13 cellular contexts compared by ENCODE assay signal in genomic region chr10:124672181-124672638, GRCh38.
A peak's percentile ranks its signal among the peaks of the same experiment; 100 is the strongest.
DNase-seq lines count a peak whose midpoint lies in the region; ATAC-seq and TF ChIP-seq lines count a peak whose summit lies in the region.
"Had no signal": no experiment of that assay in that cellular context is flagged by ENCODE, and none has a peak within 500 bp of the region (broad histone marks: within the 10 kb centered on the region; RNA-seq: fewer than 3 reads in every experiment).

No MANE protein-coding gene starts in this region.

- peaks cover 76% of the 10 kb centered on the region for H3K4me1 Mint-ChIP-seq in activated naive CD8-positive, alpha-beta T cell (ENCODE audit: low read depth)
- peaks cover 66% of the 10 kb centered on the region for H3K4me1 Mint-ChIP-seq in activated naive CD8-positive, alpha-beta T cell treated with anti-CD3 and anti-CD28 coated beads for 36 hours
- H3K4me1 Mint-ChIP-seq in naive thymus-derived CD4-positive, alpha-beta T cell: peaks cover 43 to 98% (median 89%) of the 10 kb centered on the region in 7 donors

- POLR2A ChIA-PET in naive thymus-derived CD4-positive, alpha-beta T cell (lab: Charles Lee): interaction anchor here (1.0 to 7.8 kb wide), 10 partner anchors 9 to 69 kb away, joined by 3 to 74 read pairs (median 6); no protein-coding TSS in a partner anchor

- H3K4me3 ChIP-seq in naive thymus-derived CD4-positive, alpha-beta T cell (ENCODE audit: low read length): no peak overlapping the region
- no peak overlapping the region for H3K4me3 ChIP-seq in tibial nerve
- H3K4me3 ChIP-seq: left lung, thoracic aorta had no signal

- H3K9me3 ChIP-seq in naive thymus-derived CD4-positive, alpha-beta T cell (ENCODE audit: control insufficient read depth in 2 of 3, low read length in 3 of 3): no peaks in the 10 kb centered on the region
- no peaks in the 10 kb centered on the region for H3K9me3 ChIP-seq in tibial nerve
- H3K9me3 ChIP-seq: left lung, thoracic aorta had no signal

- WGBS in tibial nerve, 2 donors: 43 to 59% methylated on average over 10 to 16 of the region's 16 CpGs

- H3K27me3 ChIP-seq in naive thymus-derived CD4-positive, alpha-beta T cell (ENCODE audit: control insufficient read depth in 2 of 2, insufficient read depth in 2 of 2, low read length in 2 of 2): no peaks in the 10 kb centered on the region
- no peaks in the 10 kb centered on the region for H3K27me3 ChIP-seq in tibial nerve
- H3K27me3 ChIP-seq: left lung had no signal

- CTCF ChIA-PET in naive thymus-derived CD4-positive, alpha-beta T cell (lab: Charles Lee): interaction anchor here (1.3 to 3.4 kb wide), 6 partner anchors 10 to 69 kb away, joined by 4 to 25 read pairs (median 6); no protein-coding TSS in a partner anchor

- no peaks in the 10 kb centered on the region for H3K27me3 Mint-ChIP-seq in activated naive CD8-positive, alpha-beta T cell
- H3K27me3 Mint-ChIP-seq in activated naive CD8-positive, alpha-beta T cell treated with anti-CD3 and anti-CD28 coated beads for 36 hours: no peaks in the 10 kb centered on the region
- no peaks in the 10 kb centered on the region for H3K27me3 Mint-ChIP-seq in naive thymus-derived CD4-positive, alpha-beta T cell
- H3K27me3 Mint-ChIP-seq: activated naive CD8-positive, alpha-beta T cell treated with anti-CD3 and anti-CD28 coated beads, Interleukin-2, amount 50 U/mL, for 24 hours had no signal

- TF ChIP-seq POLR2A in tibial nerve (IDR thresholded peaks at IDR 0.05): no peak

- H3K27ac Mint-ChIP-seq in activated naive CD8-positive, alpha-beta T cell: peak overlapping the region; percentile 34
- no peak overlapping the region for H3K27ac Mint-ChIP-seq in activated naive CD8-positive, alpha-beta T cell treated with anti-CD3 and anti-CD28 coated beads for 36 hours
- peak overlapping the region in 6 of 9 donors; percentile 78 to 93 (median 90) for H3K27ac Mint-ChIP-seq in naive thymus-derived CD4-positive, alpha-beta T cell
- H3K27ac Mint-ChIP-seq: activated naive CD8-positive, alpha-beta T cell treated with anti-CD3 and anti-CD28 coated beads, Interleukin-2, amount 50 U/mL, for 24 hours had no signal

- no peak overlapping the region for H3K27ac ChIP-seq in naive thymus-derived CD4-positive, alpha-beta T cell (ENCODE audit: low read depth, low read length)
- peak overlapping the region; percentile 53 to 95 (median 88) for H3K27ac ChIP-seq in tibial nerve
- H3K27ac ChIP-seq: thoracic aorta, WERI-Rb-1 had no signal

- TF ChIP-seq CTCF in tibial nerve (IDR thresholded peaks at IDR 0.05): no peak

- DNase-seq in activated naive CD8-positive, alpha-beta T cell treated with anti-CD3 and anti-CD28 coated beads for 36 hours: no peak
- DNase-seq in ecto neural progenitor cell (ENCODE audit: low spot score): peak; percentile 68
- DNase-seq in naive thymus-derived CD4-positive, alpha-beta T cell: no peak
- DNase-seq in tibial nerve (ENCODE audit: low spot score in 2 of 2): no peak
- DNase-seq in NCI-H1417 treated with DMSO at 0.1 percent for 48 hours (lab: John Stamatoyannopoulos, UW): no peak
- DNase-seq: activated naive CD8-positive, alpha-beta T cell treated with anti-CD3 and anti-CD28 coated beads, Interleukin-2, amount 50 U/mL, for 24 hours; stimulated activated CD4-positive, alpha-beta T cell treated with anti-CD3 and anti-CD28 coated beads, Interleukin-15, amount 100 ng/mL, for 24 hours had no signal

- no peaks in the 10 kb centered on the region for H3K9me3 Mint-ChIP-seq in activated naive CD8-positive, alpha-beta T cell (ENCODE audit: low read depth)
- H3K9me3 Mint-ChIP-seq in activated naive CD8-positive, alpha-beta T cell treated with anti-CD3 and anti-CD28 coated beads for 36 hours: no peaks in the 10 kb centered on the region
- no peaks in the 10 kb centered on the region for H3K9me3 Mint-ChIP-seq in naive thymus-derived CD4-positive, alpha-beta T cell
- H3K9me3 Mint-ChIP-seq: activated naive CD8-positive, alpha-beta T cell treated with anti-CD3 and anti-CD28 coated beads, Interleukin-2, amount 50 U/mL, for 24 hours had no signal

- ATAC-seq in naive thymus-derived CD4-positive, alpha-beta T cell: no peak
- no peak for ATAC-seq in GM21423 (IDR thresholded peaks at IDR 0.05; ENCODE audit: unreplicated experiment)
- no peak for ATAC-seq in GM18873 (IDR thresholded peaks at IDR 0.05; ENCODE audit: low FRiP score, unreplicated experiment)

- H3K4me1 ChIP-seq in naive thymus-derived CD4-positive, alpha-beta T cell (ENCODE audit: control insufficient read depth in 2 of 2, insufficient read depth in 2 of 2, low read length in 2 of 2): peaks cover 89 to 98% of the 10 kb centered on the region in 2 donors
- H3K4me1 ChIP-seq in tibial nerve: peaks cover 3 to 100% (median 96%) of the 10 kb centered on the region in 4 donors

- intact Hi-C loops in naive thymus-derived CD4-positive, alpha-beta T cell (cut with micrococcal nuclease): loop anchor here in 1 of 2 donors (2.0 kb wide), 1 partner anchor 69 kb away; no protein-coding TSS in a partner anchor

- H3K4me3 Mint-ChIP-seq in activated naive CD8-positive, alpha-beta T cell: no peak overlapping the region
- no peak overlapping the region for H3K4me3 Mint-ChIP-seq in activated naive CD8-positive, alpha-beta T cell treated with anti-CD3 and anti-CD28 coated beads for 36 hours
- H3K4me3 Mint-ChIP-seq in naive thymus-derived CD4-positive, alpha-beta T cell: peak overlapping the region in 9 of 10 donors; percentile 16 to 93 (median 70)
- H3K4me3 Mint-ChIP-seq: activated naive CD8-positive, alpha-beta T cell treated with anti-CD3 and anti-CD28 coated beads, Interleukin-2, amount 50 U/mL, for 24 hours had no signal

- TF ChIP-seq EP300 in tibial nerve (IDR thresholded peaks at IDR 0.05): no peak

- H3K36me3 ChIP-seq in naive thymus-derived CD4-positive, alpha-beta T cell (ENCODE audit: control insufficient read depth in 2 of 3, insufficient read depth in 3 of 3, low read length in 3 of 3): no peaks in the 10 kb centered on the region
- H3K36me3 ChIP-seq in tibial nerve: no peaks in the 10 kb centered on the region
- H3K36me3 ChIP-seq: left lung, thoracic aorta had no signal

- no peaks in the 10 kb centered on the region for H3K36me3 Mint-ChIP-seq in activated naive CD8-positive, alpha-beta T cell
- peaks cover 2% of the 10 kb centered on the region for H3K36me3 Mint-ChIP-seq in activated naive CD8-positive, alpha-beta T cell treated with anti-CD3 and anti-CD28 coated beads for 36 hours
- peaks cover 0 to 15% (median 4%) of the 10 kb centered on the region in 5 donors for H3K36me3 Mint-ChIP-seq in naive thymus-derived CD4-positive, alpha-beta T cell

Comparison
In these comparisons a context has a peak if more than half of its experiments do, and no peak if none do; other contexts are left out.
1. H3K4me3 Mint-ChIP-seq: peak in naive thymus-derived CD4-positive, alpha-beta T cell (9 of 10); none in activated naive CD8-positive, alpha-beta T cell (single experiment) and activated naive CD8-positive, alpha-beta T cell treated with anti-CD3 and anti-CD28 coated beads for 36 hours (single experiment).